8 cellular contexts compared by ENCODE assay signal in the genomic region with DNA sequence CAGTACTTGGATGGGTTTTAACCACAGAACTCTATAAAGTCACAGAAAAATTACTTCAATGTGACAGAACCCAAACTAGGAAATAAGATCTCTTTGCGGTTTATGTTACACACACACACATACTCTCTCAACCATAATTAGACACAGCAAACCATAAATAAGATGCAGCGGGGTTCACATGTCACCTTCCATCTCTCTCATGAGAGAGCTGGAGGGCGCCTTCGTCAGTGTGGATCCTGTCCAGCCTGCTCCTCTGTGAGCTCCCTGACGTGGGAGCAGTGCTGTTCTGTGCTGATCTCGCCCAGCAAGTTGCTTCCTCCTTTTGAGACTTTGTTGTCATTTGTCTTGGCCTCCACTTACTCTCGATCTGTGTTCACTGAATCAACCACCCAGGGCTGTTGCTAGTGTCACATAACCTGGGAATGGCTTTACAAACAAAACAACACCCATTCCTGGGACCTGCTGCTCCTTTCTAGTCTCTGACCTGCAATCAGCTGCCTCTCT.
DNase-seq lines count a peak whose midpoint lies in the region; ATAC-seq and TF ChIP-seq lines count a peak whose summit lies in the region.

No MANE protein-coding gene starts in this region.

- H3K4me1 Mint-ChIP-seq in IgD-negative memory B cell (peaks cover 5 to 6% (median 5%) of the 10 kb centered on the region in 3 donors), glutamatergic neuron (ENCODE audit: low read depth, unreplicated experiment) (no peaks in the 10 kb centered on the region)

- H3K9me3 Mint-ChIP-seq in IgD-negative memory B cell (peaks cover 3 to 13% (median 4%) of the 10 kb centered on the region in 3 donors), glutamatergic neuron (ENCODE audit: unreplicated experiment) (peaks cover 2% of the 10 kb centered on the region)

- H3K27ac Mint-ChIP-seq in IgD-negative memory B cell: no peak overlapping the region
- no peak overlapping the region for H3K27ac Mint-ChIP-seq in glutamatergic neuron (ENCODE audit: unreplicated experiment)

- DNase-seq in ELF-1 (ENCODE audit: low read depth, low spot score): peak; percentile 58
- DNase-seq in brain microvascular endothelial cell: peak; percentile 11
- no peak for DNase-seq in glutamatergic neuron
- no peak for DNase-seq in NCI-H345 treated with DMSO at 0.1 percent for 48 hours (lab: John Stamatoyannopoulos, UW; ENCODE audit: unreplicated experiment)
- no peak for DNase-seq in spleen
- no peak for DNase-seq in inferior parietal cortex (ENCODE audit: extremely low spot score)

- peaks cover 0 to 10% (median 0%) of the 10 kb centered on the region in 6 donors for H3K4me1 ChIP-seq in spleen

- H3K4me3 ChIP-seq in brain microvascular endothelial cell (ENCODE audit: low read depth, low read length) (no peak overlapping the region), spleen (no peak overlapping the region)

- peaks cover 0 to 16% (median 8%) of the 10 kb centered on the region in 8 donors for H3K9me3 ChIP-seq in spleen

- no peak for TF ChIP-seq POLR2A in spleen (IDR thresholded peaks at IDR 0.05)

- intact Hi-C loops in spleen (cut with DNase I; ENCODE audit: low total_unique reads): no loop called here

- TF ChIP-seq CTCF in brain microvascular endothelial cell (IDR thresholded peaks at IDR 0.05; ENCODE audit: low read depth, low read length, missing control alignments) (no peak), glutamatergic neuron (IDR thresholded peaks at IDR 0.05; ENCODE audit: partially characterized antibody, unreplicated experiment) (no peak), spleen (IDR thresholded peaks at IDR 0.05 in 8 of 11, conservative IDR thresholded peaks at IDR 0.05 in 3 of 11) (no peak)

- H3K27me3 Mint-ChIP-seq in IgD-negative memory B cell (peaks cover 18% of the 10 kb centered on the region), glutamatergic neuron (ENCODE audit: unreplicated experiment) (peaks cover 2% of the 10 kb centered on the region)

- in situ Hi-C loops in brain microvascular endothelial cell (cut with HindIII; ENCODE audit: low pct_ligation_motif_present, low sequenced_read_pairs): no loop called here

- 15 to 26% (median 21%) methylated on average over 7 of the region's 7 CpGs for WGBS in spleen, 5 donors

- H3K36me3 ChIP-seq in brain microvascular endothelial cell (replicated peaks): no peaks in the 10 kb centered on the region
- no peaks in the 10 kb centered on the region for H3K36me3 ChIP-seq in spleen

- ATAC-seq in GM19397 (IDR thresholded peaks at IDR 0.05; ENCODE audit: unreplicated experiment): peak; percentile 82

- H3K4me3 Mint-ChIP-seq in IgD-negative memory B cell: peak overlapping the region in 3 of 4 donors; percentile 35 to 79 (median 39)
- no peak overlapping the region for H3K4me3 Mint-ChIP-seq in glutamatergic neuron (ENCODE audit: unreplicated experiment)

- H3K36me3 Mint-ChIP-seq in IgD-negative memory B cell: peaks cover 4% of the 10 kb centered on the region
- no peaks in the 10 kb centered on the region for H3K36me3 Mint-ChIP-seq in glutamatergic neuron (ENCODE audit: unreplicated experiment)

- H3K27ac ChIP-seq in brain microvascular endothelial cell (no peak overlapping the region), spleen (no peak overlapping the region)

- no peaks in the 10 kb centered on the region for H3K27me3 ChIP-seq in brain microvascular endothelial cell (replicated peaks)
- no peaks in the 10 kb centered on the region for H3K27me3 ChIP-seq in spleen (replicated peaks in 1 of 7)

Comparison
In these comparisons a context has a peak if more than half of its experiments do, and no peak if none do; other contexts are left out.
1. DNase-seq: peak in ELF-1 (single experiment) and brain microvascular endothelial cell (single experiment); none in glutamatergic neuron (single experiment), NCI-H345 treated with DMSO at 0.1 percent for 48 hours (single experiment), spleen (single experiment) and inferior parietal cortex (single experiment).